Comparison of ENCODE assay signal across 9 cellular contexts in genomic region chr17:134332-134785, GRCh38. TPM values are rescaled to one million over a fixed set of nuclear protein-coding genes. Genes with fewer than 3 reads are reported as not detected.
DNase-seq lines count a peak whose midpoint lies in the region; ATAC-seq and TF ChIP-seq lines count a peak whose summit lies in the region.
"Not testable (repeated sequence)": the region's sequence is repeated elsewhere in the genome, so short reads cannot be mapped to it uniquely, and the experiment has no call there.
"Had no signal": no experiment of that assay in that cellular context is flagged by ENCODE, and none has a peak within 500 bp of the region (broad histone marks: within the 10 kb centered on the region; RNA-seq: fewer than 3 reads in every experiment).

No MANE protein-coding gene starts in this region.

- not testable (repeated sequence) for H3K9me3 Mint-ChIP-seq in activated CD4-positive, alpha-beta memory T cell treated with anti-CD3 and anti-CD28 coated beads, Interleukin-2, amount 10 ng/mL, durations not matched to agents 7 days and 5 days

- ATAC-seq in GM19463 (IDR thresholded peaks at IDR 0.05; ENCODE audit: unreplicated experiment), result peak; percentile 72
- peak; percentile 70 for ATAC-seq in HG02852 (IDR thresholded peaks at IDR 0.05; ENCODE audit: unreplicated experiment)
- peak; percentile 73 for ATAC-seq in HG03558 (IDR thresholded peaks at IDR 0.05; ENCODE audit: extremely low read depth, unreplicated experiment)
- peak; percentile 66 for ATAC-seq in lung (ENCODE audit: insufficient read depth, low FRiP score)

- not testable (repeated sequence) for H3K36me3 Mint-ChIP-seq in activated CD4-positive, alpha-beta memory T cell treated with anti-CD3 and anti-CD28 coated beads, Interleukin-2, amount 10 ng/mL, durations not matched to agents 7 days and 5 days (ENCODE audit: low read depth)

- H3K4me1 ChIP-seq in lung (ENCODE audit: control insufficient read depth in 2 of 2, insufficient read depth in 2 of 2, low read length in 2 of 2), result not testable (repeated sequence)

- H3K4me1 Mint-ChIP-seq in activated CD4-positive, alpha-beta memory T cell treated with anti-CD3 and anti-CD28 coated beads, Interleukin-2, amount 10 ng/mL, durations not matched to agents 7 days and 5 days, result not testable (repeated sequence)

- WGBS in lung, 2 donors, result 67 to 85% methylated on average over 9 to 13 of the region's 25 CpGs

- not testable (repeated sequence) for H3K27me3 ChIP-seq in lung (ENCODE audit: control insufficient read depth, insufficient read depth)

- not testable (repeated sequence) for H3K9me3 ChIP-seq in lung (ENCODE audit: control insufficient read depth in 2 of 2, insufficient read depth in 1 of 2, low read length in 1 of 2)

- H3K4me3 Mint-ChIP-seq in activated CD4-positive, alpha-beta memory T cell treated with anti-CD3 and anti-CD28 coated beads, Interleukin-2, amount 10 ng/mL, durations not matched to agents 7 days and 5 days, result not testable (repeated sequence)

- H3K36me3 ChIP-seq in lung (ENCODE audit: control insufficient read depth in 2 of 2, insufficient read depth in 2 of 2, low read length in 2 of 2), result not testable (repeated sequence)

- peak; percentile 38 for DNase-seq in activated CD4-positive, alpha-beta memory T cell treated with anti-CD3 and anti-CD28 coated beads, Interleukin-2, amount 10 ng/mL, durations not matched to agents 7 days and 5 days
- DNase-seq in choroid plexus epithelial cell (ENCODE audit: low read depth), result not testable (repeated sequence)
- peak; percentile 29 for DNase-seq in lung (ENCODE audit: low spot score)
- DNase-seq in stimulated activated CD4-positive, alpha-beta T cell treated with anti-CD3 and anti-CD28 coated beads, Interleukin-4, amount 100 ng/mL, for 24 hours, result peak; percentile 5

- not testable (repeated sequence) for H3K27ac ChIP-seq in lung (ENCODE audit: low read depth in 1 of 2, low read length in 1 of 2)

- not testable (repeated sequence) for H3K4me3 ChIP-seq in choroid plexus epithelial cell (ENCODE audit: low read depth, low read length); lung

- TF ChIP-seq CTCF in GM12873 (IDR thresholded peaks at IDR 0.05; ENCODE audit: insufficient read depth, low read depth, low read length, missing control alignments) (peak; percentile 38), choroid plexus epithelial cell (conservative IDR thresholded peaks at IDR 0.05; ENCODE audit: low read depth, low read length) (peak; percentile 22)
- TF ChIP-seq CTCF in lung (IDR thresholded peaks at IDR 0.05; ENCODE audit: control extremely low read depth, extremely low read depth), result not testable (repeated sequence)

- POLR2A ChIA-PET in activated CD4-positive, alpha-beta memory T cell treated with anti-CD3 and anti-CD28 coated beads, Interleukin-2, amount 10 ng/mL, durations not matched to agents 7 days and 5 days (lab: Charles Lee), result not testable (repeated sequence)

- H3K27me3 Mint-ChIP-seq in activated CD4-positive, alpha-beta memory T cell treated with anti-CD3 and anti-CD28 coated beads, Interleukin-2, amount 10 ng/mL, durations not matched to agents 7 days and 5 days, result not testable (repeated sequence)

- not testable (repeated sequence) for H3K27ac Mint-ChIP-seq in activated CD4-positive, alpha-beta memory T cell treated with anti-CD3 and anti-CD28 coated beads, Interleukin-2, amount 10 ng/mL, durations not matched to agents 7 days and 5 days

- CTCF ChIA-PET in activated CD4-positive, alpha-beta memory T cell treated with anti-CD3 and anti-CD28 coated beads, Interleukin-2, amount 10 ng/mL, durations not matched to agents 7 days and 5 days (lab: Charles Lee), result not testable (repeated sequence)

RNA-seq across cellular contexts. Expression of gene SCGB1C2, which starts 3.0 kb away (rescaled TPM):
- not detected for total RNA-seq in activated CD4-positive, alpha-beta memory T cell treated with anti-CD3 and anti-CD28 coated beads, Interleukin-2, amount 10 ng/mL, durations not matched to agents 7 days and 5 days
- not detected for total RNA-seq in lung
- not detected for polyA plus RNA-seq in lung
- total RNA-seq: thyroid gland had no signal

RNA-seq across cellular contexts. Expression of gene DOC2B, which starts 47.1 kb away (rescaled TPM):
- total RNA-seq in activated CD4-positive, alpha-beta memory T cell treated with anti-CD3 and anti-CD28 coated beads, Interleukin-2, amount 10 ng/mL, durations not matched to agents 7 days and 5 days, result not detected
- total RNA-seq in lung, result 1 to 10 TPM; 5.1 to 7.5 TPM
- 1 to 10 TPM; 3.0 to 5.5 TPM for polyA plus RNA-seq in lung

Comparison
In these comparisons a context has a peak if more than half of its experiments do, and no peak if none do; other contexts are left out.
1. RNA of gene DOC2B, which starts 47.1 kb away (total RNA-seq): 5.1 to 7.5 TPM in lung; not detected in activated CD4-positive, alpha-beta memory T cell treated with anti-CD3 and anti-CD28 coated beads, Interleukin-2, amount 10 ng/mL, durations not matched to agents 7 days and 5 days; every median in the first group is over 4 times any median in the second.
2. Peak in every context shown above with its lines, with median percentiles within 50 percentile points of each other: ATAC-seq.